16 cellular contexts compared by ENCODE assay signal in the genomic region with DNA sequence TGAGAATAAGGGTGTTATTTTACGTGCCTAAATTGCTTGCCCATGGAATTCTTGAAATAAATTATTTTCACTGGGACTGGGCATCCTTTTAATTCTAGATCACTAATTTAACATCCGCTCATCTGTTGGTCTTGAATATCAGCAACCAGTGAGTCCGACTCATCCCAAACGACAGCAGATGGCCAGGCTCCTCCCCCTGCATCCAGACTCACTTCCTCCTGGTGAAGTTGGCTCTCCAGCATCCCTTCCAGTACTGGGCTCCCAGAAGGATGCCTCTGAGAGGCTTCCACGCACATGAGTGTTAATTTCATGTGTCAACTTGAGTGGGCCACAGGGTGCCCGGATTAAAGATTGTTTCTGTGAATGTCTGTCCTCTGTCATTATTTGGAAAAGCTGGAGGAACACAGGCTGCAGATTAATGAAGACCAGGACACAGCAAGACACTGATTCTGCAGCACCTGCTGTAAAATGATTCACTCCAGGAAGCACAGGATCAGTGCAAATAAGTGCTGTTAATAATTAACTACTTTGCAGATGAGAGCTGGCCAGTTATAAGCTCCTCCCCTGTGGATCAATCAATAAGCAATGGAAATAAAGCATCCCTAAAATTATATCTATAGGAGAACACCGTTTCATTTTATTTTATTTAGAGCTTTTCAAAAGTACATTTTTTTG.
DNase-seq lines count a peak whose midpoint lies in the region; ATAC-seq and TF ChIP-seq lines count a peak whose summit lies in the region.
"Had no signal": no experiment of that assay in that cellular context is flagged by ENCODE, and none has a peak within 500 bp of the region (broad histone marks: within the 10 kb centered on the region; RNA-seq: fewer than 3 reads in every experiment).

No MANE protein-coding gene starts in this region.

- H3K27me3 ChIP-seq in WERI-Rb-1 (ENCODE audit: insufficient read depth, low read depth, severe bottlenecking) (no peaks in the 10 kb centered on the region), osteoblast (ENCODE audit: insufficient read depth, low read length) (no peaks in the 10 kb centered on the region)
- H3K27me3 ChIP-seq: heart right ventricle, testis had no signal

- ATAC-seq in GM18502 (IDR thresholded peaks at IDR 0.05; ENCODE audit: poor library complexity, unreplicated experiment), result no peak
- ATAC-seq: heart right ventricle, K562 had no signal

- no peak overlapping the region for H2AFZ ChIP-seq in osteoblast (ENCODE audit: low read length)

- H3K9me3 ChIP-seq in WERI-Rb-1 (ENCODE audit: severe bottlenecking) (no peaks in the 10 kb centered on the region), osteoblast (ENCODE audit: low read depth, low read length) (no peaks in the 10 kb centered on the region)
- H3K9me3 ChIP-seq: testis had no signal

- TF ChIP-seq CTCF in WERI-Rb-1 (IDR thresholded peaks at IDR 0.05; ENCODE audit: low read depth, low read length), result no peak
- no peak for TF ChIP-seq CTCF in osteoblast (IDR thresholded peaks at IDR 0.05; ENCODE audit: extremely low read depth, low read depth, low read length)

- H3K4me1 ChIP-seq in osteoblast (ENCODE audit: insufficient read depth, low read length), result peaks cover 3% of the 10 kb centered on the region
- H3K4me1 ChIP-seq: heart right ventricle, testis had no signal

- H3K27ac ChIP-seq in WERI-Rb-1 (no peak overlapping the region), osteoblast (ENCODE audit: low read depth, low read length) (peak overlapping the region; percentile 21)
- H3K27ac ChIP-seq: epithelial cell of prostate, testis had no signal

- no peaks in the 10 kb centered on the region for H3K79me2 ChIP-seq in osteoblast (ENCODE audit: insufficient read depth, low read length)

- DNase-seq in COR-L47 (lab: John Stamatoyannopoulos, UW), result peak; percentile 51
- DNase-seq in GM03348 (ENCODE audit: low spot score), result peak; percentile 40
- DNase-seq in WERI-Rb-1, result peak; percentile 51
- no peak for DNase-seq in osteoblast (ENCODE audit: insufficient read length, low spot score, missing footprints)
- no peak for DNase-seq in dedifferentiated amniotic fluid mesenchymal stem cell (ENCODE audit: extremely low spot score)
- DNase-seq in CD1c-positive myeloid dendritic cell (ENCODE audit: extremely low spot score), result no peak
- DNase-seq: activated CD4-positive, alpha-beta T cell treated with anti-CD3 and anti-CD28 coated beads, Interleukin-2, amount 50 U/mL, for 1 hour; CD4-positive, CD25-positive, alpha-beta regulatory T cell; heart right ventricle; kidney; NCI-H146; NCI-H69; testis had no signal

- H3K4me3 ChIP-seq in WERI-Rb-1 (ENCODE audit: low read depth, low read length) (no peak overlapping the region), osteoblast (ENCODE audit: insufficient read depth, low read length) (no peak overlapping the region)
- H3K4me3 ChIP-seq: heart right ventricle, K562, testis had no signal

- no peak overlapping the region for H3K4me2 ChIP-seq in osteoblast (ENCODE audit: insufficient read depth, low read length)

- peaks cover 3% of the 10 kb centered on the region for H4K20me1 ChIP-seq in osteoblast (ENCODE audit: insufficient read depth, low read length)

- H3K36me3 ChIP-seq in WERI-Rb-1, result no peaks in the 10 kb centered on the region
- H3K36me3 ChIP-seq in osteoblast (ENCODE audit: insufficient read depth, low read length), result peaks cover 6% of the 10 kb centered on the region
- H3K36me3 ChIP-seq: heart right ventricle had no signal

Comparison
In these comparisons a context has a peak if more than half of its experiments do, and no peak if none do; other contexts are left out.
1. DNase-seq: peak in COR-L47 (single experiment), GM03348 (single experiment) and WERI-Rb-1 (single experiment); none in osteoblast (single experiment), dedifferentiated amniotic fluid mesenchymal stem cell (single experiment) and CD1c-positive myeloid dendritic cell (single experiment).